19 cellular contexts compared by ENCODE assay signal in genomic region chr7:22331704-22332103, GRCh38. TPM values are rescaled to one million over a fixed set of nuclear protein-coding genes. Genes with fewer than 3 reads are reported as not detected.
DNase-seq lines count a peak whose midpoint lies in the region; ATAC-seq and TF ChIP-seq lines count a peak whose summit lies in the region.
"Had no signal": no experiment of that assay in that cellular context is flagged by ENCODE, and none has a peak within 500 bp of the region (broad histone marks: within the 10 kb centered on the region; RNA-seq: fewer than 3 reads in every experiment).

No MANE protein-coding gene starts in this region.

- H3K9me3 Mint-ChIP-seq in stimulated activated effector memory CD8-positive, alpha-beta T cell treated with anti-CD3 and anti-CD28 coated beads, Interleukin-12 subunit alpha, Interleukin-12 subunit beta, amount 100 ng/mL, for 72 hours: no peaks in the 10 kb centered on the region
- H3K9me3 Mint-ChIP-seq: CD8-positive, alpha-beta memory T cell; H9 had no signal

- H3K4me1 ChIP-seq in IMR-90 (ENCODE audit: control insufficient read depth, insufficient read depth, low read length): no peaks in the 10 kb centered on the region
- H3K4me1 ChIP-seq in iPS-18a (ENCODE audit: control insufficient read depth, low read depth, low read length): peaks cover 47% of the 10 kb centered on the region
- peaks cover 6% of the 10 kb centered on the region for H3K4me1 ChIP-seq in upper lobe of right lung

- ATAC-seq in IMR-90 (ENCODE audit: low read depth): no peak
- peak; percentile 39 for ATAC-seq in upper lobe of right lung
- ATAC-seq in activated CD4-positive, CD25-positive, alpha-beta regulatory T cell treated with anti-CD3 and anti-CD28 coated beads, Interleukin-2, amount 50 U/mL, for 24 hours: no peak
- no peak for ATAC-seq in stimulated activated effector memory CD8-positive, alpha-beta T cell treated with anti-CD3 and anti-CD28 coated beads, Interleukin-12 subunit alpha, Interleukin-12 subunit beta, amount 100 ng/mL, for 72 hours
- ATAC-seq: Right ventricle myocardium inferior had no signal

- no peak for TF ChIP-seq RAD21 in IMR-90 (IDR thresholded peaks at IDR 0.05; ENCODE audit: low read length)

- CTCF ChIA-PET in IMR-90 (lab: Yijun Ruan, JAX): no interaction called here

- H3K27ac ChIP-seq in IMR-90 (ENCODE audit: insufficient read depth, low read length) (no peak overlapping the region), iPS-18a (ENCODE audit: low read length) (no peak overlapping the region), upper lobe of right lung (no peak overlapping the region)
- H3K27ac ChIP-seq: PC-9, SK-N-MC had no signal

- WGBS in IMR-90 (ENCODE audit: extremely low coverage in 2 of 2, insufficient read length in 1 of 2), 2 experiments: no CpG with 5 or more reads among the region's 1 CpG

- H3K27ac Mint-ChIP-seq in stimulated activated effector memory CD8-positive, alpha-beta T cell treated with anti-CD3 and anti-CD28 coated beads, Interleukin-12 subunit alpha, Interleukin-12 subunit beta, amount 100 ng/mL, for 72 hours: no peak overlapping the region
- H3K27ac Mint-ChIP-seq: CD8-positive, alpha-beta memory T cell; IgD-negative memory B cell had no signal

- H3K36me3 Mint-ChIP-seq in stimulated activated effector memory CD8-positive, alpha-beta T cell treated with anti-CD3 and anti-CD28 coated beads, Interleukin-12 subunit alpha, Interleukin-12 subunit beta, amount 100 ng/mL, for 72 hours: no peaks in the 10 kb centered on the region
- H3K36me3 Mint-ChIP-seq: CD8-positive, alpha-beta memory T cell; IgD-negative memory B cell had no signal

- no peak overlapping the region for H3K14ac ChIP-seq in IMR-90 (replicated peaks; ENCODE audit: low read depth, low read length)

- H3K36me3 ChIP-seq in IMR-90 (ENCODE audit: control insufficient read depth, insufficient read depth, low read length) (no peaks in the 10 kb centered on the region), iPS-18a (ENCODE audit: control insufficient read depth, low read depth, low read length) (no peaks in the 10 kb centered on the region), upper lobe of right lung (no peaks in the 10 kb centered on the region)

- no peak overlapping the region for H2AK9ac ChIP-seq in IMR-90 (replicated peaks; ENCODE audit: low read depth, low read length, poor library complexity)

- H3K4me3 Mint-ChIP-seq in stimulated activated effector memory CD8-positive, alpha-beta T cell treated with anti-CD3 and anti-CD28 coated beads, Interleukin-12 subunit alpha, Interleukin-12 subunit beta, amount 100 ng/mL, for 72 hours: no peak overlapping the region
- H3K4me3 Mint-ChIP-seq: CD8-positive, alpha-beta memory T cell; IgD-negative memory B cell had no signal

- no peaks in the 10 kb centered on the region for H3K79me1 ChIP-seq in IMR-90 (ENCODE audit: low read depth in 1 of 2, low read length in 2 of 2)

- no peak overlapping the region for H2BK120ac ChIP-seq in IMR-90 (ENCODE audit: low read depth, low read length)

- POLR2A ChIA-PET in IMR-90 (lab: Charles Lee; ENCODE audit: unreplicated experiment): no interaction called here

- no peak overlapping the region for H3K56ac ChIP-seq in IMR-90 (ENCODE audit: extremely low read depth, insufficient read depth, low read length)

- no peaks in the 10 kb centered on the region for H4K20me1 ChIP-seq in IMR-90 (ENCODE audit: insufficient read depth, low read length)

- no peak for TF ChIP-seq POLR2A in IMR-90 (IDR thresholded peaks at IDR 0.05; ENCODE audit: low read depth, low read length)

- H4K5ac ChIP-seq in IMR-90 (ENCODE audit: low read depth, low read length): no peak overlapping the region

- H3K27me3 ChIP-seq in IMR-90 (ENCODE audit: control insufficient read depth, insufficient read depth, low read length) (no peaks in the 10 kb centered on the region; the same call in 1 of the 2 replicates), iPS-18a (ENCODE audit: control insufficient read depth, insufficient read depth, low read length) (no peaks in the 10 kb centered on the region), upper lobe of right lung (no peaks in the 10 kb centered on the region)

- DNase-seq in IMR-90 (no peak), choroid plexus epithelial cell (ENCODE audit: low read depth) (peak; percentile 9), upper lobe of right lung (no peak), Kasumi-1 (lab: John Stamatoyannopoulos, UW) (no peak)
- no peak for DNase-seq in stimulated activated effector memory CD8-positive, alpha-beta T cell treated with anti-CD3 and anti-CD28 coated beads, Interleukin-12 subunit alpha, Interleukin-12 subunit beta, amount 100 ng/mL, for 72 hours (ENCODE audit: low spot score in 2 of 2)
- DNase-seq: CD8-positive, alpha-beta memory T cell; DMS 273 treated with DMSO at 0.1 percent for 48 hours; H9; NCI-H1105; NCI-H1694 treated with DMSO at 0.1 percent for 48 hours; NCI-H446 treated with DMSO at 0.1 percent for 48 hours; NCI-H748 treated with DMSO at 0.1 percent for 48 hours; PC-9 had no signal

- no peak overlapping the region for H2BK20ac ChIP-seq in IMR-90 (ENCODE audit: low read depth, low read length)

- no peak overlapping the region for H3K23ac ChIP-seq in IMR-90 (ENCODE audit: low read depth, low read length)

- H3K18ac ChIP-seq in IMR-90 (ENCODE audit: low read depth, low read length): no peak overlapping the region

- BruUV-seq in IMR-90 (replicated peaks; lab: Mats Ljungman, UMichigan): no TSS peak

- H2BK15ac ChIP-seq in IMR-90 (ENCODE audit: low read depth, low read length): no peak overlapping the region

- H2AK5ac ChIP-seq in IMR-90 (ENCODE audit: low read depth, low read length): no peak overlapping the region

- no peak overlapping the region for H4K91ac ChIP-seq in IMR-90 (ENCODE audit: insufficient read depth, low read depth, low read length)

- no peaks in the 10 kb centered on the region for H3K9me1 ChIP-seq in IMR-90 (ENCODE audit: insufficient read depth, low read length)

- H3K4ac ChIP-seq in IMR-90 (ENCODE audit: low read depth, low read length): no peak overlapping the region

- H3K4me3 ChIP-seq in IMR-90 (ENCODE audit: insufficient read depth, low read depth, low read length) (no peak overlapping the region), choroid plexus epithelial cell (ENCODE audit: low read depth, low read length) (no peak overlapping the region), iPS-18a (ENCODE audit: low read length) (peak overlapping the region; percentile 13), upper lobe of right lung (no peak overlapping the region)
- H3K4me3 ChIP-seq: PC-9, SK-N-MC had no signal

- no peak overlapping the region for H3K4me2 ChIP-seq in IMR-90 (ENCODE audit: low read depth, low read length)
- H3K4me2 ChIP-seq: PC-9 had no signal

- no peaks in the 10 kb centered on the region for H3K4me1 Mint-ChIP-seq in stimulated activated effector memory CD8-positive, alpha-beta T cell treated with anti-CD3 and anti-CD28 coated beads, Interleukin-12 subunit alpha, Interleukin-12 subunit beta, amount 100 ng/mL, for 72 hours
- H3K4me1 Mint-ChIP-seq: CD8-positive, alpha-beta memory T cell had no signal

- H3K9me3 ChIP-seq in IMR-90 (ENCODE audit: control insufficient read depth, insufficient read depth, low read length) (no peaks in the 10 kb centered on the region), iPS-18a (ENCODE audit: control insufficient read depth, low read depth, low read length) (no peaks in the 10 kb centered on the region), upper lobe of right lung (no peaks in the 10 kb centered on the region)

- no peak overlapping the region for H2BK5ac ChIP-seq in IMR-90 (ENCODE audit: low read depth, low read length, poor library complexity, severe bottlenecking)

- H3K9ac ChIP-seq in IMR-90 (ENCODE audit: low read depth, low read length) (no peak overlapping the region), iPS-18a (ENCODE audit: low read length) (no peak overlapping the region)

- intact Hi-C loops in IMR-90 (cut with micrococcal nuclease) (no loop called here), upper lobe of right lung (cut with DNase I) (no loop called here)

- dilution Hi-C loops in IMR-90 (cut with HindIII; ENCODE audit: low sequenced_read_pairs, unreplicated experiment): no loop called here

- H2AFZ ChIP-seq in IMR-90 (replicated peaks; ENCODE audit: low read length, poor library complexity): no peak overlapping the region
- H2AFZ ChIP-seq: PC-9 had no signal

- in situ Hi-C loops in IMR-90 (cut with MboI; ENCODE audit: low sequenced_read_pairs): no loop called here

- no peak overlapping the region for H4K8ac ChIP-seq in IMR-90 (ENCODE audit: low read depth in 2 of 2, low read length in 2 of 2)

- no peak for TF ChIP-seq CTCF in IMR-90 (conservative IDR thresholded peaks at IDR 0.05; ENCODE audit: low read depth, low read length)
- TF ChIP-seq CTCF in choroid plexus epithelial cell (conservative IDR thresholded peaks at IDR 0.05; ENCODE audit: low read depth, low read length): no peak
- TF ChIP-seq CTCF in upper lobe of right lung (IDR thresholded peaks at IDR 0.05): no peak

TF ChIP-seq in IMR-90, 13 proteins besides CTCF, POLR2A, EP300 and RAD21:
- TF ChIP-seq NFE2L2 (IDR thresholded peaks at IDR 0.05; ENCODE audit: low read depth, low read length) (no peak), CEBPB (IDR thresholded peaks at IDR 0.05; ENCODE audit: low read depth, low read length) (peak; percentile 7; the same call in 1 of the 2 replicates)

RNA-seq across cellular contexts. Expression of gene RAPGEF5, which starts 25.2 kb away (rescaled TPM):
- total RNA-seq in IMR-90 (2012; rRNA removed): 0.18 and 0.28 TPM in 2 replicates
- polyA plus RNA-seq in IMR-90 (2012; rRNA removed): 0.05 and 0.09 TPM in 2 replicates
- polyA plus RNA-seq in IMR-90 (2012; cell fraction: cytosol; rRNA removed): 0.01 and 0.02 TPM in 2 replicates
- polyA plus RNA-seq in IMR-90 (2012; cell fraction: nucleus; rRNA removed; ENCODE audit: low replicate concordance): 0.01 and 0.05 TPM in 2 replicates
- 139 TPM for total RNA-seq in upper lobe of right lung
- polyA plus RNA-seq: BJ had no signal

Comparison
In these comparisons a context has a peak if more than half of its experiments do, and no peak if none do; other contexts are left out.
1. RNA of gene RAPGEF5, which starts 25.2 kb away (total RNA-seq): 139 TPM in upper lobe of right lung (single experiment); 0.18 to 0.28 TPM in IMR-90; every median in the first group is over 100 times any median in the second.